ENCODE assay signal across 26 cellular contexts in genomic region chr4:8384397-8385060, GRCh38. TPM values are rescaled to one million over a fixed set of nuclear protein-coding genes. Genes with fewer than 3 reads are reported as not detected.
A peak's percentile ranks its signal among the peaks of the same experiment; 100 is the strongest.
DNase-seq lines count a peak whose midpoint lies in the region; ATAC-seq and TF ChIP-seq lines count a peak whose summit lies in the region.
"Had no signal": no experiment of that assay in that cellular context is flagged by ENCODE, and none has a peak within 500 bp of the region (broad histone marks: within the 10 kb centered on the region; RNA-seq: fewer than 3 reads in every experiment).

No MANE protein-coding gene starts in this region.

- H3K27ac ChIP-seq in left lung (peak overlapping the region in 1 of 2 donors; percentile 15), osteoblast (ENCODE audit: low read depth, low read length) (no peak overlapping the region), GM23338 (ENCODE audit: low read depth) (no peak overlapping the region)
- H3K27ac ChIP-seq: GM23248, HL-60, Peyer's patch had no signal

- peaks cover 2% of the 10 kb centered on the region for H3K4me1 Mint-ChIP-seq in GM23338
- H3K4me1 Mint-ChIP-seq: activated naive CD4-positive, alpha-beta T cell treated with anti-CD3 and anti-CD28 coated beads, Interleukin-2, amount 50 U/mL, for 24 hours had no signal

- H3K79me2 ChIP-seq in osteoblast (ENCODE audit: insufficient read depth, low read length), result no peaks in the 10 kb centered on the region
- no peaks in the 10 kb centered on the region for H3K79me2 ChIP-seq in GM23338 (replicated peaks; ENCODE audit: insufficient read depth)

- no peak overlapping the region for H3K4me3 Mint-ChIP-seq in GM23338
- H3K4me3 Mint-ChIP-seq: activated CD4-positive, alpha-beta memory T cell treated with anti-CD3 and anti-CD28 coated beads for 36 hours; activated naive CD4-positive, alpha-beta T cell treated with anti-CD3 and anti-CD28 coated beads, Interleukin-2, amount 50 U/mL, for 24 hours; CD4-positive, alpha-beta T cell; T-helper 1 cell treated with Interleukin-12 subunit alpha and Interleukin-12 subunit beta and Interleukin-4 antibody, amounts not matched to agents 30 μg/mL and 1 μg/mL, for 36 hours had no signal

- H3F3A ChIP-seq in GM23338 (replicated peaks; ENCODE audit: low read depth), result no peaks in the 10 kb centered on the region

- no peak for ATAC-seq in left ventricle myocardium superior
- peak; percentile 87 for ATAC-seq in left lung
- no peak for ATAC-seq in GM23338
- ATAC-seq in stimulated activated naive CD8-positive, alpha-beta T cell treated with anti-CD3 and anti-CD28 coated beads, Interleukin-15, Interleukin-2, amounts not matched to agents 100 U/mL and 50 U/mL, for 24 hours, result no peak
- ATAC-seq: activated CD4-positive, CD25-positive, alpha-beta regulatory T cell treated with anti-CD3 and anti-CD28 coated beads, Interleukin-2, amount 50 U/mL, for 24 hours had no signal

- H3K9me2 ChIP-seq in GM23338 (ENCODE audit: insufficient read depth), result no peaks in the 10 kb centered on the region
- H3K9me2 ChIP-seq: SK-N-SH had no signal

- H2AFZ ChIP-seq in osteoblast (ENCODE audit: low read length), result no peak overlapping the region
- H2AFZ ChIP-seq in GM23338, result no peak overlapping the region
- H2AFZ ChIP-seq: GM23248 had no signal

- H3K27me3 ChIP-seq in left lung, result no peaks in the 10 kb centered on the region
- no peaks in the 10 kb centered on the region for H3K27me3 ChIP-seq in osteoblast (ENCODE audit: insufficient read depth, low read length)
- no peaks in the 10 kb centered on the region for H3K27me3 ChIP-seq in GM23338 (ENCODE audit: insufficient read depth)
- H3K27me3 ChIP-seq in HAP-1 (ENCODE audit: low read depth), result no peaks in the 10 kb centered on the region
- H3K27me3 ChIP-seq: heart right ventricle, Peyer's patch had no signal

- intact Hi-C loops in left ventricle myocardium superior (cut with micrococcal nuclease), result no loop called here
- intact Hi-C loops in cardiac septum (cut with DNase I), result no loop called here
- intact Hi-C loops in left lung (cut with DNase I), result no loop called here

- in situ Hi-C loops in HAP-1 (cut with MboI; ENCODE audit: low sequenced_read_pairs), result no loop called here

- H3K4me2 ChIP-seq in osteoblast (ENCODE audit: insufficient read depth, low read length) (no peak overlapping the region), GM23338 (no peak overlapping the region)
- H3K4me2 ChIP-seq: SK-N-SH had no signal

- H3K27ac Mint-ChIP-seq in GM23338, result no peak overlapping the region; the same call in 1 of the 2 replicates
- H3K27ac Mint-ChIP-seq: activated CD4-positive, alpha-beta memory T cell treated with anti-CD3 and anti-CD28 coated beads for 36 hours; activated naive CD4-positive, alpha-beta T cell treated with anti-CD3 and anti-CD28 coated beads, Interleukin-2, amount 50 U/mL, for 24 hours; activated T-helper 2 cell treated with anti-CD3 and anti-CD28 coated beads, Interferon-gamma antibody, Interleukin-2, Interleukin-4, amounts not matched to agents 10 μg/mL and 5 μg/mL and 100 μg/mL, durations not matched to agents 14 hours and 24 hours and 36 hours; CD4-positive, alpha-beta T cell; T-helper 1 cell treated with Interleukin-12 subunit alpha and Interleukin-12 subunit beta and Interleukin-4 antibody, amounts not matched to agents 30 μg/mL and 1 μg/mL, for 36 hours had no signal

- no peaks in the 10 kb centered on the region; the same call in 2 of the 3 replicates for H3K9me3 Mint-ChIP-seq in GM23338
- H3K9me3 Mint-ChIP-seq: activated CD4-positive, alpha-beta memory T cell treated with anti-CD3 and anti-CD28 coated beads for 36 hours; activated naive CD4-positive, alpha-beta T cell treated with anti-CD3 and anti-CD28 coated beads, Interleukin-2, amount 50 U/mL, for 24 hours; activated T-helper 2 cell treated with anti-CD3 and anti-CD28 coated beads, Interferon-gamma antibody, Interleukin-2, Interleukin-4, amounts not matched to agents 10 μg/mL and 5 μg/mL and 100 μg/mL, durations not matched to agents 14 hours and 24 hours and 36 hours; CD4-positive, alpha-beta T cell; naive B cell; T-helper 1 cell treated with Interleukin-12 subunit alpha and Interleukin-12 subunit beta and Interleukin-4 antibody, amounts not matched to agents 30 μg/mL and 1 μg/mL, for 36 hours had no signal

- TF ChIP-seq CTCF in left lung (IDR thresholded peaks at IDR 0.05) (no peak), osteoblast (IDR thresholded peaks at IDR 0.05; ENCODE audit: extremely low read depth, low read depth, low read length) (no peak), GM23338 (conservative IDR thresholded peaks at IDR 0.05; ENCODE audit: low read depth in 2 of 2) (no peak)

- peaks cover 12% of the 10 kb centered on the region for H3K27me3 Mint-ChIP-seq in GM23338 (ENCODE audit: insufficient read depth, low read depth, poor library complexity)
- H3K27me3 Mint-ChIP-seq: activated CD4-positive, alpha-beta memory T cell treated with anti-CD3 and anti-CD28 coated beads for 36 hours; activated naive CD4-positive, alpha-beta T cell treated with anti-CD3 and anti-CD28 coated beads, Interleukin-2, amount 50 U/mL, for 24 hours; CD4-positive, alpha-beta T cell; naive B cell had no signal

- H3K4me3 ChIP-seq in left lung (no peak overlapping the region), osteoblast (ENCODE audit: insufficient read depth, low read length) (no peak overlapping the region), GM23338 (no peak overlapping the region), HAP-1 (no peak overlapping the region)
- H3K4me3 ChIP-seq: GM23248, heart right ventricle, Peyer's patch had no signal

- H3K4me1 ChIP-seq in left lung (peaks cover 0 to 4% of the 10 kb centered on the region in 2 donors), osteoblast (ENCODE audit: insufficient read depth, low read length) (peaks cover 3% of the 10 kb centered on the region), GM23338 (ENCODE audit: insufficient read depth) (no peaks in the 10 kb centered on the region), HAP-1 (no peaks in the 10 kb centered on the region)
- H3K4me1 ChIP-seq: Peyer's patch had no signal

- no peaks in the 10 kb centered on the region for H3K36me3 Mint-ChIP-seq in GM23338 (ENCODE audit: low read depth)

- H3K36me3 ChIP-seq in left lung (peaks cover 0 to 76% of the 10 kb centered on the region in 2 donors), osteoblast (ENCODE audit: insufficient read depth, low read length) (peaks cover 9% of the 10 kb centered on the region), GM23338 (ENCODE audit: insufficient read depth) (no peaks in the 10 kb centered on the region), HAP-1 (replicated peaks) (no peaks in the 10 kb centered on the region)

- peaks cover 25% of the 10 kb centered on the region for H4K20me1 ChIP-seq in osteoblast (ENCODE audit: insufficient read depth, low read length)
- no peaks in the 10 kb centered on the region for H4K20me1 ChIP-seq in GM23338 (replicated peaks; ENCODE audit: insufficient read depth)

- peak; percentile 27 for DNase-seq in left ventricle myocardium superior
- no peak for DNase-seq in cardiac septum (ENCODE audit: low spot score)
- peak in 1 of 2 donors; percentile 78 for DNase-seq in left lung
- DNase-seq in osteoblast (ENCODE audit: insufficient read length, low spot score, missing footprints), result peak; percentile 48
- no peak for DNase-seq in GM23338 (ENCODE audit: low spot score)
- DNase-seq in stimulated activated naive CD8-positive, alpha-beta T cell treated with anti-CD3 and anti-CD28 coated beads, Interleukin-15, Interleukin-2, amounts not matched to agents 100 U/mL and 50 U/mL, for 24 hours, result no peak
- no peak for DNase-seq in RPMI8226
- DNase-seq in HAP-1 (ENCODE audit: low spot score in 2 of 2), result no peak
- DNase-seq: 8988T; activated CD4-positive, alpha-beta memory T cell treated with anti-CD3 and anti-CD28 coated beads for 36 hours; amygdala; CD4-positive, alpha-beta T cell; effector memory CD4-positive, alpha-beta T cell; GM23248; heart right ventricle; naive B cell; NCI-H146; NCI-H524; Peyer's patch; SK-N-SH; stimulated activated CD4-positive, alpha-beta T cell treated with anti-CD3 and anti-CD28 coated beads, Interleukin-2, amount 100 ng/mL, for 48 hours had no signal

- H3K9me3 ChIP-seq in left lung (no peaks in the 10 kb centered on the region), osteoblast (ENCODE audit: low read depth, low read length) (no peaks in the 10 kb centered on the region), HAP-1 (no peaks in the 10 kb centered on the region)
- H3K9me3 ChIP-seq: heart right ventricle, Peyer's patch, SK-N-SH had no signal

TF ChIP-seq in GM23338, 12 proteins besides CTCF, POLR2A, EP300 and RAD21 (continues in another document):
- TF ChIP-seq ETS1 (IDR thresholded peaks at IDR 0.05) (no peak), POLR2AphosphoS5 (IDR thresholded peaks at IDR 0.05; ENCODE audit: low read depth) (no peak)

RNA-seq across cellular contexts. Expression of gene ACOX3, which starts 56.0 kb away (rescaled TPM):
- 25.8 TPM for total RNA-seq in left ventricle myocardium superior
- total RNA-seq in cardiac septum, result 29.3 TPM
- total RNA-seq in left lung, result 10 to 100 TPM; 22.5 to 31.7 TPM
- 24.2 and 29.2 TPM in 2 replicates for total RNA-seq in osteoblast
- total RNA-seq in GM23338 (2014; rRNA removed; shearing (Covaris generic)), result 14.9 and 17.2 TPM in 2 replicates
- 4.8 and 6.4 TPM in 2 replicates for polyA plus RNA-seq in GM23338 (2016; fragmentation: Nextera tagmentation; extraction: Ambion mirVana)

RNA-seq across cellular contexts. Expression of gene TRMT44, which starts 56.0 kb away (rescaled TPM):
- 8.4 TPM for total RNA-seq in left ventricle myocardium superior
- total RNA-seq in cardiac septum, result 9.0 TPM
- 10 to 100 TPM; 15.0 to 18.7 TPM for total RNA-seq in left lung
- 19.7 and 21.7 TPM in 2 replicates for total RNA-seq in osteoblast
- 36.7 and 49.8 TPM in 2 replicates for total RNA-seq in GM23338 (2014; rRNA removed; shearing (Covaris generic))
- polyA plus RNA-seq in GM23338 (2016; fragmentation: Nextera tagmentation; extraction: Ambion mirVana), result 10.3 TPM in 2 replicates

Comparison
In these comparisons a context has a peak if more than half of its experiments do, and no peak if none do; other contexts are left out.
1. DNase-seq: peak in left ventricle myocardium superior (single experiment) and osteoblast (single experiment); none in cardiac septum (single experiment), GM23338 (single experiment), stimulated activated naive CD8-positive, alpha-beta T cell treated with anti-CD3 and anti-CD28 coated beads, Interleukin-15, Interleukin-2, amounts not matched to agents 100 U/mL and 50 U/mL, for 24 hours (single experiment), RPMI8226 (single experiment) and HAP-1 (0 of 2).